Comparison of ENCODE assay signal across 1 cellular context in genomic region chr18:21600526-21601410, GRCh38.
TF ChIP-seq lines count a peak whose summit lies in the region.

Gene ESCO1, minus strand, starts transcription at chr18:21600704. Its CDS starts 25,861 bp downstream, at chr18:21574843.

TF ChIP-seq in HepG2, 621 proteins besides CTCF, POLR2A, EP300 and RAD21 (continued from another document and continues in another):
- peak; percentile 90; the same call in 1 of the 2 replicates for TF ChIP-seq KLF11 (CRISPR knock-in tag; IDR thresholded peaks at IDR 0.05)
- TF ChIP-seq ELK4 (CRISPR knock-in tag; IDR thresholded peaks at IDR 0.05; ENCODE audit: borderline replicate concordance): no peak
- TF ChIP-seq ZNF350 (CRISPR knock-in tag; IDR thresholded peaks at IDR 0.05; ENCODE audit: borderline replicate concordance, low read depth): peak; percentile 98
- TF ChIP-seq TIGD3 (CRISPR knock-in tag; IDR thresholded peaks at IDR 0.05; ENCODE audit: borderline replicate concordance): 0 out of 2 replicates have a peak, but pooled peaks have one; percentile 4
- TF ChIP-seq ZSCAN5A (CRISPR knock-in tag; IDR thresholded peaks at IDR 0.05; ENCODE audit: borderline replicate concordance): peak; percentile 81; the same call in 1 of the 2 replicates
- peak; percentile 87; the same call in 1 of the 2 replicates for TF ChIP-seq IRX3 (CRISPR knock-in tag; IDR thresholded peaks at IDR 0.05; ENCODE audit: borderline replicate concordance, low read depth)
- no peak for TF ChIP-seq FOXA1 (IDR thresholded peaks at IDR 0.05)
- peak; percentile 49; the same call in 1 of the 2 replicates for TF ChIP-seq FOXA1 (CRISPR knock-in tag; IDR thresholded peaks at IDR 0.05)
- TF ChIP-seq NR2F2 (IDR thresholded peaks at IDR 0.05; ENCODE audit: borderline replicate concordance, low read depth): no peak; the same call in 1 of the 2 replicates
- peak; percentile 22 for TF ChIP-seq MED8 (CRISPR knock-in tag; IDR thresholded peaks at IDR 0.05; ENCODE audit: insufficient replicate concordance)
- TF ChIP-seq UBTF (CRISPR knock-in tag; IDR thresholded peaks at IDR 0.05): peak; percentile 81
- TF ChIP-seq ZNF782 (CRISPR knock-in tag; IDR thresholded peaks at IDR 0.05; ENCODE audit: borderline replicate concordance): peak; percentile 68; the same call in 1 of the 2 replicates
- TF ChIP-seq HES4 (CRISPR knock-in tag; IDR thresholded peaks at IDR 0.05; ENCODE audit: borderline replicate concordance): peak; percentile 93
- peak; percentile 92; the same call in 1 of the 2 replicates for TF ChIP-seq ZNF253 (CRISPR knock-in tag; IDR thresholded peaks at IDR 0.05; ENCODE audit: borderline replicate concordance)
- TF ChIP-seq ZNF503 (CRISPR knock-in tag; IDR thresholded peaks at IDR 0.05): 0 out of 2 replicates have a peak, but pooled peaks have one; percentile 66
- peak; percentile 59; the same call in 1 of the 2 replicates for TF ChIP-seq IKZF5 (CRISPR knock-in tag; IDR thresholded peaks at IDR 0.05)
- TF ChIP-seq MAF1 (CRISPR knock-in tag; IDR thresholded peaks at IDR 0.05; ENCODE audit: borderline replicate concordance): peak; percentile 52; the same call in 1 of the 2 replicates
- no peak; the same call in 1 of the 2 replicates for TF ChIP-seq HMGXB3 (CRISPR knock-in tag; IDR thresholded peaks at IDR 0.05; ENCODE audit: borderline replicate concordance)
- 0 out of 2 replicates have a peak, but pooled peaks have one; percentile 36 for TF ChIP-seq NFRKB (IDR thresholded peaks at IDR 0.05)
- peak; percentile 34 for TF ChIP-seq HNF4A (CRISPR knock-in tag; IDR thresholded peaks at IDR 0.05)
- TF ChIP-seq EED (CRISPR knock-in tag; IDR thresholded peaks at IDR 0.05): peak; percentile 90
- TF ChIP-seq ZNF792 (CRISPR knock-in tag; IDR thresholded peaks at IDR 0.05): peak; percentile 87
- no peak for TF ChIP-seq ZNF530 (CRISPR knock-in tag; IDR thresholded peaks at IDR 0.05; ENCODE audit: low read depth)
- TF ChIP-seq ZNF678 (CRISPR knock-in tag; IDR thresholded peaks at IDR 0.05): 0 out of 2 replicates have a peak, but pooled peaks have one; percentile 29
- peak; percentile 81; the same call in 1 of the 2 replicates for TF ChIP-seq ZNF704 (CRISPR knock-in tag; IDR thresholded peaks at IDR 0.05; ENCODE audit: borderline replicate concordance)
- peak; percentile 85 for TF ChIP-seq MTERF4 (CRISPR knock-in tag; IDR thresholded peaks at IDR 0.05)
- TF ChIP-seq ZNF30 (CRISPR knock-in tag; IDR thresholded peaks at IDR 0.05): no peak
- TF ChIP-seq ZNF251 (CRISPR knock-in tag; IDR thresholded peaks at IDR 0.05): no peak
- 0 out of 2 replicates have a peak, but pooled peaks have one; percentile 51 for TF ChIP-seq ZNF383 (CRISPR knock-in tag; IDR thresholded peaks at IDR 0.05; ENCODE audit: borderline replicate concordance)
- 0 out of 2 replicates have a peak, but pooled peaks have one; percentile 36 for TF ChIP-seq NFYC (CRISPR knock-in tag; IDR thresholded peaks at IDR 0.05)
- no peak for TF ChIP-seq U2AF2 (IDR thresholded peaks at IDR 0.05; ENCODE audit: low read depth, low read length)
- peak; percentile 97; the same call in 1 of the 2 replicates for TF ChIP-seq ZFP36L1 (CRISPR knock-in tag; IDR thresholded peaks at IDR 0.05)
- no peak for TF ChIP-seq ZNF282 (IDR thresholded peaks at IDR 0.05; ENCODE audit: partially characterized antibody)
- TF ChIP-seq HOXA5 (CRISPR knock-in tag; IDR thresholded peaks at IDR 0.05): no peak
- peak; percentile 88; the same call in 1 of the 2 replicates for TF ChIP-seq EEA1 (CRISPR knock-in tag; IDR thresholded peaks at IDR 0.05; ENCODE audit: borderline replicate concordance)
- peak; percentile 91; the same call in 1 of the 2 replicates for TF ChIP-seq SMYD3 (CRISPR knock-in tag; IDR thresholded peaks at IDR 0.05)
- peak; percentile 98 for TF ChIP-seq REPIN1 (CRISPR knock-in tag; IDR thresholded peaks at IDR 0.05; ENCODE audit: borderline replicate concordance, low read depth)
- no peak for TF ChIP-seq ZBTB1 (CRISPR knock-in tag; IDR thresholded peaks at IDR 0.05; ENCODE audit: borderline replicate concordance)
- peak; percentile 33; the same call in 1 of the 2 replicates for TF ChIP-seq ZNF703 (CRISPR knock-in tag; IDR thresholded peaks at IDR 0.05; ENCODE audit: borderline replicate concordance)
- no peak for TF ChIP-seq SMARCC2 (IDR thresholded peaks at IDR 0.05)
- TF ChIP-seq ZNF768 (CRISPR knock-in tag; IDR thresholded peaks at IDR 0.05): no peak; the same call in 1 of the 2 replicates
- TF ChIP-seq SIN3A (IDR thresholded peaks at IDR 0.05; ENCODE audit: borderline replicate concordance, low read depth, low read length): 0 out of 2 replicates have a peak, but pooled peaks have one; percentile 19
- TF ChIP-seq ZNF576 (CRISPR knock-in tag; IDR thresholded peaks at IDR 0.05): no peak; the same call in 1 of the 2 replicates
- peak; percentile 68 for TF ChIP-seq RARA (CRISPR knock-in tag; IDR thresholded peaks at IDR 0.05)
- peak; percentile 76 for TF ChIP-seq GMEB2 (CRISPR knock-in tag; IDR thresholded peaks at IDR 0.05; ENCODE audit: low read depth)
